In the genomic region with DNA sequence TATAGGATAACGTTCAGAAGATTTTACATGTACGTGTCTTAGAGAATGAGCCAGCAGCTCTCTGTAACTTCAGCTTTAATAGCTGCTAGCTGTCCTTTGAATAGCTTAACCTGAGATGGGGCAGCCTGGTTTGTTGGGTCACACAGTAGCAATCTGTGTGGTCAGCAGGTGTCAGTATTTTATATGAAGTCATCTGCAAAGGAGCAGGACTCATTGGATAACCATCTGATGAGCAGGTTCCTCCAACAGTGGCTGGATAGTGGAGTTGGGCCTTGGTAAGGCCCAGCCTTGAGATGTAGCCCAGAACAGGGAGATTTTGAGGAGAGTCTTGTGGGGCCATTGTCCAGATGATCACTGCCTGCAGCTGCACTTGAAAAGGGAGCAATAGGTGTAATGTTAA, we compare ENCODE assay signal across 1 cellular context.
TF ChIP-seq lines count a peak whose summit lies in the region.

No MANE protein-coding gene starts in this region.

TF ChIP-seq in K562, 482 proteins besides CTCF, POLR2A, EP300 and RAD21 (continues in another document):
- TF ChIP-seq TOE1 (IDR thresholded peaks at IDR 0.05; ENCODE audit: borderline replicate concordance) (no peak), TOE1 (CRISPR knock-in tag; IDR thresholded peaks at IDR 0.05; ENCODE audit: borderline replicate concordance, low read depth) (no peak), JUN (IDR thresholded peaks at IDR 0.05; ENCODE audit: borderline replicate concordance, low read depth, low read length) (no peak), JUN (CRISPR knock-in tag; IDR thresholded peaks at IDR 0.05; ENCODE audit: borderline replicate concordance) (no peak), HOXB6 (CRISPR knock-in tag; IDR thresholded peaks at IDR 0.05; ENCODE audit: borderline replicate concordance) (no peak), ZKSCAN8 (CRISPR knock-in tag; IDR thresholded peaks at IDR 0.05) (no peak), CREM (IDR thresholded peaks at IDR 0.05; ENCODE audit: low read depth) (no peak), NR1H2 (CRISPR knock-in tag; IDR thresholded peaks at IDR 0.05) (no peak), EWSR1 (IDR thresholded peaks at IDR 0.05; ENCODE audit: borderline replicate concordance, low read depth, partially characterized antibody) (no peak), HDAC1 (IDR thresholded peaks at IDR 0.05) (no peak), NCOR1 (IDR thresholded peaks at IDR 0.05) (no peak), FOXP1 (CRISPR knock-in tag; IDR thresholded peaks at IDR 0.05) (no peak), NUFIP1 (IDR thresholded peaks at IDR 0.05; ENCODE audit: partially characterized antibody) (no peak), GABPB2 (CRISPR knock-in tag; conservative IDR thresholded peaks at IDR 0.05) (no peak), BHLHE40 (IDR thresholded peaks at IDR 0.05; ENCODE audit: low read length) (no peak), RCOR1 (IDR thresholded peaks at IDR 0.05; ENCODE audit: borderline replicate concordance in 1 of 2, low read depth in 2 of 2, low read length in 2 of 2) (peak in 1 of 2 experiments; percentile 31; a peak in 1 of 4 replicates), ZSCAN32 (CRISPR knock-in tag; IDR thresholded peaks at IDR 0.05) (no peak), FOXA1 (IDR thresholded peaks at IDR 0.05; ENCODE audit: borderline replicate concordance) (no peak), RUNX1 (IDR thresholded peaks at IDR 0.05; ENCODE audit: low read depth) (no peak), HIVEP1 (CRISPR knock-in tag; IDR thresholded peaks at IDR 0.05) (no peak), ZNF282 (CRISPR knock-in tag; IDR thresholded peaks at IDR 0.05) (no peak), SRF (CRISPR knock-in tag; IDR thresholded peaks at IDR 0.05) (no peak), MYC (IDR thresholded peaks at IDR 0.05; ENCODE audit: low read depth, low read length) (0 out of 2 replicates have a peak, but pooled peaks have one; percentile 33), MYC (CRISPR knock-in tag; IDR thresholded peaks at IDR 0.05; ENCODE audit: borderline replicate concordance, low read depth) (no peak), ATF7 (IDR thresholded peaks at IDR 0.05) (peak; percentile 45; the same call in 1 of the 2 replicates), MTA1 (IDR thresholded peaks at IDR 0.05; ENCODE audit: borderline replicate concordance) (no peak), PHB2 (IDR thresholded peaks at IDR 0.05; ENCODE audit: low read depth) (no peak), HCFC1 (IDR thresholded peaks at IDR 0.05; ENCODE audit: low read depth, low read length) (no peak), MAFK (IDR thresholded peaks at IDR 0.05; ENCODE audit: low read length) (peak; percentile 15; the same call in 1 of the 2 replicates), PHF8 (IDR thresholded peaks at IDR 0.05; ENCODE audit: borderline replicate concordance, low read length) (no peak), MAFG (tag; conservative IDR thresholded peaks at IDR 0.05) (0 out of 2 replicates have a peak, but pooled peaks have one; percentile 6), KAT7 (CRISPR knock-in tag; IDR thresholded peaks at IDR 0.05; ENCODE audit: borderline replicate concordance) (no peak), SMAD4 (CRISPR knock-in tag; conservative IDR thresholded peaks at IDR 0.05) (0 out of 2 replicates have a peak, but pooled peaks have one; percentile 42), CBFB (CRISPR knock-in tag; IDR thresholded peaks at IDR 0.05) (no peak), CBX2 (IDR thresholded peaks at IDR 0.05; ENCODE audit: insufficient read depth, low read length, poor library complexity, severe bottlenecking) (no peak), ZKSCAN1 (IDR thresholded peaks at IDR 0.05; ENCODE audit: low read depth, low read length) (no peak), CBX5 (IDR thresholded peaks at IDR 0.05; ENCODE audit: borderline replicate concordance, low read depth) (no peak), ZNF140 (CRISPR knock-in tag; IDR thresholded peaks at IDR 0.05) (no peak), POLR3A (IDR thresholded peaks at IDR 0.05; ENCODE audit: borderline replicate concordance, extremely low read depth, insufficient read depth, insufficient read length) (no peak), ZNF197 (CRISPR knock-in tag; IDR thresholded peaks at IDR 0.05; ENCODE audit: low read depth) (0 out of 2 replicates have a peak, but pooled peaks have one; percentile 12), L3MBTL2 (IDR thresholded peaks at IDR 0.05) (peak; percentile 39; the same call in 1 of the 2 replicates), MECOM (CRISPR knock-in tag; IDR thresholded peaks at IDR 0.05) (no peak)
- TF ChIP-seq, protein P1, sequence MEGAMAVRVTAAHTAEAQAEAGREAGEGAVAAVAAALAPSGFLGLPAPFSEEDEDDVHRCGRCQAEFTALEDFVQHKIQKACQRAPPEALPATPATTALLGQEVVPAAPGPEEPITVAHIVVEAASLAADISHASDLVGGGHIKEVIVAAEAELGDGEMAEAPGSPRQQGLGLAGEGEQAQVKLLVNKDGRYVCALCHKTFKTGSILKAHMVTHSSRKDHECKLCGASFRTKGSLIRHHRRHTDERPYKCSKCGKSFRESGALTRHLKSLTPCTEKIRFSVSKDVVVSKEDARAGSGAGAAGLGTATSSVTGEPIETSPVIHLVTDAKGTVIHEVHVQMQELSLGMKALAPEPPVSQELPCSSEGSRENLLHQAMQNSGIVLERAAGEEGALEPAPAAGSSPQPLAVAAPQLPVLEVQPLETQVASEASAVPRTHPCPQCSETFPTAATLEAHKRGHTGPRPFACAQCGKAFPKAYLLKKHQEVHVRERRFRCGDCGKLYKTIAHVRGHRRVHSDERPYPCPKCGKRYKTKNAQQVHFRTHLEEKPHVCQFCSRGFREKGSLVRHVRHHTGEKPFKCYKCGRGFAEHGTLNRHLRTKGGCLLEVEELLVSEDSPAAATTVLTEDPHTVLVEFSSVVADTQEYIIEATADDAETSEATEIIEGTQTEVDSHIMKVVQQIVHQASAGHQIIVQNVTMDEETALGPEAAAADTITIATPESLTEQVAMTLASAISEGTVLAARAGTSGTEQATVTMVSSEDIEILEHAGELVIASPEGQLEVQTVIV (CRISPR knock-in tag; IDR thresholded peaks at IDR 0.05; ENCODE audit: borderline replicate concordance): no peak
- TF ChIP-seq, protein P2, sequence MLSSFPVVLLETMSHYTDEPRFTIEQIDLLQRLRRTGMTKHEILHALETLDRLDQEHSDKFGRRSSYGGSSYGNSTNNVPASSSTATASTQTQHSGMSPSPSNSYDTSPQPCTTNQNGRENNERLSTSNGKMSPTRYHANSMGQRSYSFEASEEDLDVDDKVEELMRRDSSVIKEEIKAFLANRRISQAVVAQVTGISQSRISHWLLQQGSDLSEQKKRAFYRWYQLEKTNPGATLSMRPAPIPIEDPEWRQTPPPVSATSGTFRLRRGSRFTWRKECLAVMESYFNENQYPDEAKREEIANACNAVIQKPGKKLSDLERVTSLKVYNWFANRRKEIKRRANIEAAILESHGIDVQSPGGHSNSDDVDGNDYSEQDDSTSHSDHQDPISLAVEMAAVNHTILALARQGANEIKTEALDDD (IDR thresholded peaks at IDR 0.05): no peak
- TF ChIP-seq, protein P3, sequence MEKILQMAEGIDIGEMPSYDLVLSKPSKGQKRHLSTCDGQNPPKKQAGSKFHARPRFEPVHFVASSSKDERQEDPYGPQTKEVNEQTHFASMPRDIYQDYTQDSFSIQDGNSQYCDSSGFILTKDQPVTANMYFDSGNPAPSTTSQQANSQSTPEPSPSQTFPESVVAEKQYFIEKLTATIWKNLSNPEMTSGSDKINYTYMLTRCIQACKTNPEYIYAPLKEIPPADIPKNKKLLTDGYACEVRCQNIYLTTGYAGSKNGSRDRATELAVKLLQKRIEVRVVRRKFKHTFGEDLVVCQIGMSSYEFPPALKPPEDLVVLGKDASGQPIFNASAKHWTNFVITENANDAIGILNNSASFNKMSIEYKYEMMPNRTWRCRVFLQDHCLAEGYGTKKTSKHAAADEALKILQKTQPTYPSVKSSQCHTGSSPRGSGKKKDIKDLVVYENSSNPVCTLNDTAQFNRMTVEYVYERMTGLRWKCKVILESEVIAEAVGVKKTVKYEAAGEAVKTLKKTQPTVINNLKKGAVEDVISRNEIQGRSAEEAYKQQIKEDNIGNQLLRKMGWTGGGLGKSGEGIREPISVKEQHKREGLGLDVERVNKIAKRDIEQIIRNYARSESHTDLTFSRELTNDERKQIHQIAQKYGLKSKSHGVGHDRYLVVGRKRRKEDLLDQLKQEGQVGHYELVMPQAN (IDR thresholded peaks at IDR 0.05; ENCODE audit: borderline replicate concordance): no peak
- TF ChIP-seq, protein P4, sequence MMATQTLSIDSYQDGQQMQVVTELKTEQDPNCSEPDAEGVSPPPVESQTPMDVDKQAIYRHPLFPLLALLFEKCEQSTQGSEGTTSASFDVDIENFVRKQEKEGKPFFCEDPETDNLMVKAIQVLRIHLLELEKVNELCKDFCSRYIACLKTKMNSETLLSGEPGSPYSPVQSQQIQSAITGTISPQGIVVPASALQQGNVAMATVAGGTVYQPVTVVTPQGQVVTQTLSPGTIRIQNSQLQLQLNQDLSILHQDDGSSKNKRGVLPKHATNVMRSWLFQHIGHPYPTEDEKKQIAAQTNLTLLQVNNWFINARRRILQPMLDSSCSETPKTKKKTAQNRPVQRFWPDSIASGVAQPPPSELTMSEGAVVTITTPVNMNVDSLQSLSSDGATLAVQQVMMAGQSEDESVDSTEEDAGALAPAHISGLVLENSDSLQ (IDR thresholded peaks at IDR 0.05): no peak
- TF ChIP-seq, protein P5, sequence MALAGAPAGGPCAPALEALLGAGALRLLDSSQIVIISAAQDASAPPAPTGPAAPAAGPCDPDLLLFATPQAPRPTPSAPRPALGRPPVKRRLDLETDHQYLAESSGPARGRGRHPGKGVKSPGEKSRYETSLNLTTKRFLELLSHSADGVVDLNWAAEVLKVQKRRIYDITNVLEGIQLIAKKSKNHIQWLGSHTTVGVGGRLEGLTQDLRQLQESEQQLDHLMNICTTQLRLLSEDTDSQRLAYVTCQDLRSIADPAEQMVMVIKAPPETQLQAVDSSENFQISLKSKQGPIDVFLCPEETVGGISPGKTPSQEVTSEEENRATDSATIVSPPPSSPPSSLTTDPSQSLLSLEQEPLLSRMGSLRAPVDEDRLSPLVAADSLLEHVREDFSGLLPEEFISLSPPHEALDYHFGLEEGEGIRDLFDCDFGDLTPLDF (CRISPR knock-in tag; IDR thresholded peaks at IDR 0.05): no peak
- TF ChIP-seq, protein P6, sequence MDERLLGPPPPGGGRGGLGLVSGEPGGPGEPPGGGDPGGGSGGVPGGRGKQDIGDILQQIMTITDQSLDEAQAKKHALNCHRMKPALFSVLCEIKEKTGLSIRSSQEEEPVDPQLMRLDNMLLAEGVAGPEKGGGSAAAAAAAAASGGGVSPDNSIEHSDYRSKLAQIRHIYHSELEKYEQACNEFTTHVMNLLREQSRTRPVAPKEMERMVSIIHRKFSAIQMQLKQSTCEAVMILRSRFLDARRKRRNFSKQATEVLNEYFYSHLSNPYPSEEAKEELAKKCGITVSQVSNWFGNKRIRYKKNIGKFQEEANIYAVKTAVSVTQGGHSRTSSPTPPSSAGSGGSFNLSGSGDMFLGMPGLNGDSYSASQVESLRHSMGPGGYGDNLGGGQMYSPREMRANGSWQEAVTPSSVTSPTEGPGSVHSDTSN (CRISPR knock-in tag; IDR thresholded peaks at IDR 0.05; ENCODE audit: low read depth): no peak
- TF ChIP-seq, protein P6 (tag; conservative IDR thresholded peaks at IDR 0.05; ENCODE audit: low read depth): 0 out of 2 replicates have a peak, but pooled peaks have one; percentile 6
- TF ChIP-seq, protein P7, sequence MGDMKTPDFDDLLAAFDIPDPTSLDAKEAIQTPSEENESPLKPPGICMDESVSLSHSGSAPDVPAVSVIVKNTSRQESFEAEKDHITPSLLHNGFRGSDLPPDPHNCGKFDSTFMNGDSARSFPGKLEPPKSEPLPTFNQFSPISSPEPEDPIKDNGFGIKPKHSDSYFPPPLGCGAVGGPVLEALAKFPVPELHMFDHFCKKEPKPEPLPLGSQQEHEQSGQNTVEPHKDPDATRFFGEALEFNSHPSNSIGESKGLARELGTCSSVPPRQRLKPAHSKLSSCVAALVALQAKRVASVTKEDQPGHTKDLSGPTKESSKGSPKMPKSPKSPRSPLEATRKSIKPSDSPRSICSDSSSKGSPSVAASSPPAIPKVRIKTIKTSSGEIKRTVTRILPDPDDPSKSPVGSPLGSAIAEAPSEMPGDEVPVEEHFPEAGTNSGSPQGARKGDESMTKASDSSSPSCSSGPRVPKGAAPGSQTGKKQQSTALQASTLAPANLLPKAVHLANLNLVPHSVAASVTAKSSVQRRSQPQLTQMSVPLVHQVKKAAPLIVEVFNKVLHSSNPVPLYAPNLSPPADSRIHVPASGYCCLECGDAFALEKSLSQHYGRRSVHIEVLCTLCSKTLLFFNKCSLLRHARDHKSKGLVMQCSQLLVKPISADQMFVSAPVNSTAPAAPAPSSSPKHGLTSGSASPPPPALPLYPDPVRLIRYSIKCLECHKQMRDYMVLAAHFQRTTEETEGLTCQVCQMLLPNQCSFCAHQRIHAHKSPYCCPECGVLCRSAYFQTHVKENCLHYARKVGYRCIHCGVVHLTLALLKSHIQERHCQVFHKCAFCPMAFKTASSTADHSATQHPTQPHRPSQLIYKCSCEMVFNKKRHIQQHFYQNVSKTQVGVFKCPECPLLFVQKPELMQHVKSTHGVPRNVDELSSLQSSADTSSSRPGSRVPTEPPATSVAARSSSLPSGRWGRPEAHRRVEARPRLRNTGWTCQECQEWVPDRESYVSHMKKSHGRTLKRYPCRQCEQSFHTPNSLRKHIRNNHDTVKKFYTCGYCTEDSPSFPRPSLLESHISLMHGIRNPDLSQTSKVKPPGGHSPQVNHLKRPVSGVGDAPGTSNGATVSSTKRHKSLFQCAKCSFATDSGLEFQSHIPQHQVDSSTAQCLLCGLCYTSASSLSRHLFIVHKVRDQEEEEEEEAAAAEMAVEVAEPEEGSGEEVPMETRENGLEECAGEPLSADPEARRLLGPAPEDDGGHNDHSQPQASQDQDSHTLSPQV (IDR thresholded peaks at IDR 0.05): peak; percentile 53
